1 cellular context compared by ENCODE assay signal in the genomic region with DNA sequence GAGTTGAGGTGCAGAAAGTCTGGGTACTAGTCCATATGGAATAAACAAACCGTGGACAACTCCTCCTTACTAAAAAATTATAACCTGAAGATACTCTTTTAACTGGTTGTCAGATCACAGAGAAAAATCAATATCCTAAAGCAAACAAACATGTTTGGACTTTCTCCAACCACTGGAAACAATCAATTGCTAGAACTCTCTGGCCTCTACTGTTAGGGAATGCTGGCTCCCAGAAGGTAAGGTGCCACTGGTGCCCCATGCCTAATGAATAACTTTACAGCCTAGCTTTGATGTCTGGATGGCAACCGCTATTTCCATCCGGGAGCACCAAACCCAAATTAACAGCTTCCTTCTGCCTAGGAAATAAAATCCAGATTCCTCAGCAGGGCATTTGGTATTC.
TF ChIP-seq lines count a peak whose summit lies in the region.

No MANE protein-coding gene starts in this region.

TF ChIP-seq in HepG2, 621 proteins besides CTCF, POLR2A, EP300 and RAD21 (continued from another document and continues in another):
- TF ChIP-seq, protein P1, sequence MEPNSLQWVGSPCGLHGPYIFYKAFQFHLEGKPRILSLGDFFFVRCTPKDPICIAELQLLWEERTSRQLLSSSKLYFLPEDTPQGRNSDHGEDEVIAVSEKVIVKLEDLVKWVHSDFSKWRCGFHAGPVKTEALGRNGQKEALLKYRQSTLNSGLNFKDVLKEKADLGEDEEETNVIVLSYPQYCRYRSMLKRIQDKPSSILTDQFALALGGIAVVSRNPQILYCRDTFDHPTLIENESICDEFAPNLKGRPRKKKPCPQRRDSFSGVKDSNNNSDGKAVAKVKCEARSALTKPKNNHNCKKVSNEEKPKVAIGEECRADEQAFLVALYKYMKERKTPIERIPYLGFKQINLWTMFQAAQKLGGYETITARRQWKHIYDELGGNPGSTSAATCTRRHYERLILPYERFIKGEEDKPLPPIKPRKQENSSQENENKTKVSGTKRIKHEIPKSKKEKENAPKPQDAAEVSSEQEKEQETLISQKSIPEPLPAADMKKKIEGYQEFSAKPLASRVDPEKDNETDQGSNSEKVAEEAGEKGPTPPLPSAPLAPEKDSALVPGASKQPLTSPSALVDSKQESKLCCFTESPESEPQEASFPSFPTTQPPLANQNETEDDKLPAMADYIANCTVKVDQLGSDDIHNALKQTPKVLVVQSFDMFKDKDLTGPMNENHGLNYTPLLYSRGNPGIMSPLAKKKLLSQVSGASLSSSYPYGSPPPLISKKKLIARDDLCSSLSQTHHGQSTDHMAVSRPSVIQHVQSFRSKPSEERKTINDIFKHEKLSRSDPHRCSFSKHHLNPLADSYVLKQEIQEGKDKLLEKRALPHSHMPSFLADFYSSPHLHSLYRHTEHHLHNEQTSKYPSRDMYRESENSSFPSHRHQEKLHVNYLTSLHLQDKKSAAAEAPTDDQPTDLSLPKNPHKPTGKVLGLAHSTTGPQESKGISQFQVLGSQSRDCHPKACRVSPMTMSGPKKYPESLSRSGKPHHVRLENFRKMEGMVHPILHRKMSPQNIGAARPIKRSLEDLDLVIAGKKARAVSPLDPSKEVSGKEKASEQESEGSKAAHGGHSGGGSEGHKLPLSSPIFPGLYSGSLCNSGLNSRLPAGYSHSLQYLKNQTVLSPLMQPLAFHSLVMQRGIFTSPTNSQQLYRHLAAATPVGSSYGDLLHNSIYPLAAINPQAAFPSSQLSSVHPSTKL (CRISPR knock-in tag; IDR thresholded peaks at IDR 0.05): peak; percentile 67
- TF ChIP-seq SMAD3 (CRISPR knock-in tag; IDR thresholded peaks at IDR 0.05) (0 out of 2 replicates have a peak, but pooled peaks have one; percentile 25), ZNF17 (CRISPR knock-in tag; IDR thresholded peaks at IDR 0.05) (no peak), SALL1 (CRISPR knock-in tag; IDR thresholded peaks at IDR 0.05) (0 out of 2 replicates have a peak, but pooled peaks have one; percentile 19), SOX6 (IDR thresholded peaks at IDR 0.05) (no peak), SOX6 (CRISPR knock-in tag; IDR thresholded peaks at IDR 0.05) (peak; percentile 77), ZNF552 (CRISPR knock-in tag; IDR thresholded peaks at IDR 0.05; ENCODE audit: borderline replicate concordance) (no peak), KAT2B (IDR thresholded peaks at IDR 0.05; ENCODE audit: borderline replicate concordance, low read depth, low read length) (peak; percentile 96), FOXP1 (IDR thresholded peaks at IDR 0.05) (peak; percentile 35; the same call in 1 of the 2 replicates), FOXP1 (CRISPR knock-in tag; IDR thresholded peaks at IDR 0.05) (peak; percentile 93), RXRA (CRISPR knock-in tag; IDR thresholded peaks at IDR 0.05) (no peak), ZSCAN12 (CRISPR knock-in tag; IDR thresholded peaks at IDR 0.05) (no peak), SUZ12 (IDR thresholded peaks at IDR 0.05; ENCODE audit: low read depth, low read length) (no peak), ELF4 (CRISPR knock-in tag; IDR thresholded peaks at IDR 0.05; ENCODE audit: borderline replicate concordance) (no peak), ZNF644 (CRISPR knock-in tag; IDR thresholded peaks at IDR 0.05; ENCODE audit: low read depth) (0 out of 2 replicates have a peak, but pooled peaks have one; percentile 14), MXD4 (CRISPR knock-in tag; IDR thresholded peaks at IDR 0.05) (0 out of 2 replicates have a peak, but pooled peaks have one; percentile 12), GABPA (IDR thresholded peaks at IDR 0.05; ENCODE audit: low read depth, low read length) (no peak), GABPA (CRISPR knock-in tag; IDR thresholded peaks at IDR 0.05; ENCODE audit: low read depth) (no peak), NFIC (IDR thresholded peaks at IDR 0.05; ENCODE audit: low read length) (peak; percentile 64; the same call in 1 of the 2 replicates), NR2F2 (IDR thresholded peaks at IDR 0.05; ENCODE audit: borderline replicate concordance, low read depth) (0 out of 2 replicates have a peak, but pooled peaks have one; percentile 21), SOX13 (IDR thresholded peaks at IDR 0.05) (no peak), SOX13 (CRISPR knock-in tag; conservative IDR thresholded peaks at IDR 0.05 in 1 of 2, IDR thresholded peaks at IDR 0.05 in 1 of 2) (peak in 1 of 2 experiments; percentile 69; a peak in 2 of 4 replicates), SAP130 (CRISPR knock-in tag; IDR thresholded peaks at IDR 0.05; ENCODE audit: low read depth) (peak; percentile 48), ZNF331 (CRISPR knock-in tag; IDR thresholded peaks at IDR 0.05) (0 out of 2 replicates have a peak, but pooled peaks have one; percentile 42), SOX5 (CRISPR knock-in tag; IDR thresholded peaks at IDR 0.05; ENCODE audit: borderline replicate concordance) (peak; percentile 61; the same call in 1 of the 2 replicates), FLYWCH1 (CRISPR knock-in tag; IDR thresholded peaks at IDR 0.05) (no peak), KLF16 (CRISPR knock-in tag; IDR thresholded peaks at IDR 0.05) (peak in 1 of 2 experiments; percentile 35; a peak in 1 of 4 replicates), ONECUT2 (CRISPR knock-in tag; IDR thresholded peaks at IDR 0.05) (peak; percentile 93), YEATS2 (CRISPR knock-in tag; IDR thresholded peaks at IDR 0.05; ENCODE audit: borderline replicate concordance) (no peak), FOXA1 (IDR thresholded peaks at IDR 0.05) (0 out of 2 replicates have a peak, but pooled peaks have one; percentile 19), FOXA1 (CRISPR knock-in tag; IDR thresholded peaks at IDR 0.05) (0 out of 2 replicates have a peak, but pooled peaks have one; percentile 23)
- TF ChIP-seq, protein P2, sequence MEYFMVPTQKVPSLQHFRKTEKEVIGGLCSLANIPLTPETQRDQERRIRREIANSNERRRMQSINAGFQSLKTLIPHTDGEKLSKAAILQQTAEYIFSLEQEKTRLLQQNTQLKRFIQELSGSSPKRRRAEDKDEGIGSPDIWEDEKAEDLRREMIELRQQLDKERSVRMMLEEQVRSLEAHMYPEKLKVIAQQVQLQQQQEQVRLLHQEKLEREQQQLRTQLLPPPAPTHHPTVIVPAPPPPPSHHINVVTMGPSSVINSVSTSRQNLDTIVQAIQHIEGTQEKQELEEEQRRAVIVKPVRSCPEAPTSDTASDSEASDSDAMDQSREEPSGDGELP (IDR thresholded peaks at IDR 0.05; ENCODE audit: borderline replicate concordance, low read depth): no peak
- TF ChIP-seq, protein P3, sequence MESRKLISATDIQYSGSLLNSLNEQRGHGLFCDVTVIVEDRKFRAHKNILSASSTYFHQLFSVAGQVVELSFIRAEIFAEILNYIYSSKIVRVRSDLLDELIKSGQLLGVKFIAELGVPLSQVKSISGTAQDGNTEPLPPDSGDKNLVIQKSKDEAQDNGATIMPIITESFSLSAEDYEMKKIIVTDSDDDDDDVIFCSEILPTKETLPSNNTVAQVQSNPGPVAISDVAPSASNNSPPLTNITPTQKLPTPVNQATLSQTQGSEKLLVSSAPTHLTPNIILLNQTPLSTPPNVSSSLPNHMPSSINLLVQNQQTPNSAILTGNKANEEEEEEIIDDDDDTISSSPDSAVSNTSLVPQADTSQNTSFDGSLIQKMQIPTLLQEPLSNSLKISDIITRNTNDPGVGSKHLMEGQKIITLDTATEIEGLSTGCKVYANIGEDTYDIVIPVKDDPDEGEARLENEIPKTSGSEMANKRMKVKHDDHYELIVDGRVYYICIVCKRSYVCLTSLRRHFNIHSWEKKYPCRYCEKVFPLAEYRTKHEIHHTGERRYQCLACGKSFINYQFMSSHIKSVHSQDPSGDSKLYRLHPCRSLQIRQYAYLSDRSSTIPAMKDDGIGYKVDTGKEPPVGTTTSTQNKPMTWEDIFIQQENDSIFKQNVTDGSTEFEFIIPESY (CRISPR knock-in tag; IDR thresholded peaks at IDR 0.05): peak; percentile 69; the same call in 1 of the 2 replicates
- TF ChIP-seq, protein P4, sequence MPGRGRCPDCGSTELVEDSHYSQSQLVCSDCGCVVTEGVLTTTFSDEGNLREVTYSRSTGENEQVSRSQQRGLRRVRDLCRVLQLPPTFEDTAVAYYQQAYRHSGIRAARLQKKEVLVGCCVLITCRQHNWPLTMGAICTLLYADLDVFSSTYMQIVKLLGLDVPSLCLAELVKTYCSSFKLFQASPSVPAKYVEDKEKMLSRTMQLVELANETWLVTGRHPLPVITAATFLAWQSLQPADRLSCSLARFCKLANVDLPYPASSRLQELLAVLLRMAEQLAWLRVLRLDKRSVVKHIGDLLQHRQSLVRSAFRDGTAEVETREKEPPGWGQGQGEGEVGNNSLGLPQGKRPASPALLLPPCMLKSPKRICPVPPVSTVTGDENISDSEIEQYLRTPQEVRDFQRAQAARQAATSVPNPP (CRISPR knock-in tag; IDR thresholded peaks at IDR 0.05): 0 out of 2 replicates have a peak, but pooled peaks have one; percentile 42
- TF ChIP-seq, protein P5, sequence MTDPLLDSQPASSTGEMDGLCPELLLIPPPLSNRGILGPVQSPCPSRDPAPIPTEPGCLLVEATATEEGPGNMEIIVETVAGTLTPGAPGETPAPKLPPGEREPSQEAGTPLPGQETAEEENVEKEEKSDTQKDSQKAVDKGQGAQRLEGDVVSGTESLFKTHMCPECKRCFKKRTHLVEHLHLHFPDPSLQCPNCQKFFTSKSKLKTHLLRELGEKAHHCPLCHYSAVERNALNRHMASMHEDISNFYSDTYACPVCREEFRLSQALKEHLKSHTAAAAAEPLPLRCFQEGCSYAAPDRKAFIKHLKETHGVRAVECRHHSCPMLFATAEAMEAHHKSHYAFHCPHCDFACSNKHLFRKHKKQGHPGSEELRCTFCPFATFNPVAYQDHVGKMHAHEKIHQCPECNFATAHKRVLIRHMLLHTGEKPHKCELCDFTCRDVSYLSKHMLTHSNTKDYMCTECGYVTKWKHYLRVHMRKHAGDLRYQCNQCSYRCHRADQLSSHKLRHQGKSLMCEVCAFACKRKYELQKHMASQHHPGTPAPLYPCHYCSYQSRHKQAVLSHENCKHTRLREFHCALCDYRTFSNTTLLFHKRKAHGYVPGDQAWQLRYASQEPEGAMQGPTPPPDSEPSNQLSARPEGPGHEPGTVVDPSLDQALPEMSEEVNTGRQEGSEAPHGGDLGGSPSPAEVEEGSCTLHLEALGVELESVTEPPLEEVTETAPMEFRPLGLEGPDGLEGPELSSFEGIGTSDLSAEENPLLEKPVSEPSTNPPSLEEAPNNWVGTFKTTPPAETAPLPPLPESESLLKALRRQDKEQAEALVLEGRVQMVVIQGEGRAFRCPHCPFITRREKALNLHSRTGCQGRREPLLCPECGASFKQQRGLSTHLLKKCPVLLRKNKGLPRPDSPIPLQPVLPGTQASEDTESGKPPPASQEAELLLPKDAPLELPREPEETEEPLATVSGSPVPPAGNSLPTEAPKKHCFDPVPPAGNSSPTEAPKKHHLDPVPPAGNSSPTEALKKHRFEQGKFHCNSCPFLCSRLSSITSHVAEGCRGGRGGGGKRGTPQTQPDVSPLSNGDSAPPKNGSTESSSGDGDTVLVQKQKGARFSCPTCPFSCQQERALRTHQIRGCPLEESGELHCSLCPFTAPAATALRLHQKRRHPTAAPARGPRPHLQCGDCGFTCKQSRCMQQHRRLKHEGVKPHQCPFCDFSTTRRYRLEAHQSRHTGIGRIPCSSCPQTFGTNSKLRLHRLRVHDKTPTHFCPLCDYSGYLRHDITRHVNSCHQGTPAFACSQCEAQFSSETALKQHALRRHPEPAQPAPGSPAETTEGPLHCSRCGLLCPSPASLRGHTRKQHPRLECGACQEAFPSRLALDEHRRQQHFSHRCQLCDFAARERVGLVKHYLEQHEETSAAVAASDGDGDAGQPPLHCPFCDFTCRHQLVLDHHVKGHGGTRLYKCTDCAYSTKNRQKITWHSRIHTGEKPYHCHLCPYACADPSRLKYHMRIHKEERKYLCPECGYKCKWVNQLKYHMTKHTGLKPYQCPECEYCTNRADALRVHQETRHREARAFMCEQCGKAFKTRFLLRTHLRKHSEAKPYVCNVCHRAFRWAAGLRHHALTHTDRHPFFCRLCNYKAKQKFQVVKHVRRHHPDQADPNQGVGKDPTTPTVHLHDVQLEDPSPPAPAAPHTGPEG (CRISPR knock-in tag; IDR thresholded peaks at IDR 0.05): no peak
- TF ChIP-seq, protein P6, sequence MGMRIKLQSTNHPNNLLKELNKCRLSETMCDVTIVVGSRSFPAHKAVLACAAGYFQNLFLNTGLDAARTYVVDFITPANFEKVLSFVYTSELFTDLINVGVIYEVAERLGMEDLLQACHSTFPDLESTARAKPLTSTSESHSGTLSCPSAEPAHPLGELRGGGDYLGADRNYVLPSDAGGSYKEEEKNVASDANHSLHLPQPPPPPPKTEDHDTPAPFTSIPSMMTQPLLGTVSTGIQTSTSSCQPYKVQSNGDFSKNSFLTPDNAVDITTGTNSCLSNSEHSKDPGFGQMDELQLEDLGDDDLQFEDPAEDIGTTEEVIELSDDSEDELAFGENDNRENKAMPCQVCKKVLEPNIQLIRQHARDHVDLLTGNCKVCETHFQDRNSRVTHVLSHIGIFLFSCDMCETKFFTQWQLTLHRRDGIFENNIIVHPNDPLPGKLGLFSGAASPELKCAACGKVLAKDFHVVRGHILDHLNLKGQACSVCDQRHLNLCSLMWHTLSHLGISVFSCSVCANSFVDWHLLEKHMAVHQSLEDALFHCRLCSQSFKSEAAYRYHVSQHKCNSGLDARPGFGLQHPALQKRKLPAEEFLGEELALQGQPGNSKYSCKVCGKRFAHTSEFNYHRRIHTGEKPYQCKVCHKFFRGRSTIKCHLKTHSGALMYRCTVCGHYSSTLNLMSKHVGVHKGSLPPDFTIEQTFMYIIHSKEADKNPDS (CRISPR knock-in tag; IDR thresholded peaks at IDR 0.05): no peak
- TF ChIP-seq, protein P7, sequence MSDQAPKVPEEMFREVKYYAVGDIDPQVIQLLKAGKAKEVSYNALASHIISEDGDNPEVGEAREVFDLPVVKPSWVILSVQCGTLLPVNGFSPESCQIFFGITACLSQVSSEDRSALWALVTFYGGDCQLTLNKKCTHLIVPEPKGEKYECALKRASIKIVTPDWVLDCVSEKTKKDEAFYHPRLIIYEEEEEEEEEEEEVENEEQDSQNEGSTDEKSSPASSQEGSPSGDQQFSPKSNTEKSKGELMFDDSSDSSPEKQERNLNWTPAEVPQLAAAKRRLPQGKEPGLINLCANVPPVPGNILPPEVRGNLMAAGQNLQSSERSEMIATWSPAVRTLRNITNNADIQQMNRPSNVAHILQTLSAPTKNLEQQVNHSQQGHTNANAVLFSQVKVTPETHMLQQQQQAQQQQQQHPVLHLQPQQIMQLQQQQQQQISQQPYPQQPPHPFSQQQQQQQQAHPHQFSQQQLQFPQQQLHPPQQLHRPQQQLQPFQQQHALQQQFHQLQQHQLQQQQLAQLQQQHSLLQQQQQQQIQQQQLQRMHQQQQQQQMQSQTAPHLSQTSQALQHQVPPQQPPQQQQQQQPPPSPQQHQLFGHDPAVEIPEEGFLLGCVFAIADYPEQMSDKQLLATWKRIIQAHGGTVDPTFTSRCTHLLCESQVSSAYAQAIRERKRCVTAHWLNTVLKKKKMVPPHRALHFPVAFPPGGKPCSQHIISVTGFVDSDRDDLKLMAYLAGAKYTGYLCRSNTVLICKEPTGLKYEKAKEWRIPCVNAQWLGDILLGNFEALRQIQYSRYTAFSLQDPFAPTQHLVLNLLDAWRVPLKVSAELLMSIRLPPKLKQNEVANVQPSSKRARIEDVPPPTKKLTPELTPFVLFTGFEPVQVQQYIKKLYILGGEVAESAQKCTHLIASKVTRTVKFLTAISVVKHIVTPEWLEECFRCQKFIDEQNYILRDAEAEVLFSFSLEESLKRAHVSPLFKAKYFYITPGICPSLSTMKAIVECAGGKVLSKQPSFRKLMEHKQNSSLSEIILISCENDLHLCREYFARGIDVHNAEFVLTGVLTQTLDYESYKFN (CRISPR knock-in tag; conservative IDR thresholded peaks at IDR 0.05): peak; percentile 81
